1 cellular context compared by ENCODE assay signal in genomic region chr2:233756429-233757081, GRCh38.
TF ChIP-seq lines count a peak whose summit lies in the region.

No MANE protein-coding gene starts in this region.

TF ChIP-seq in HepG2, 621 proteins besides CTCF, POLR2A, EP300 and RAD21 (continued from another document and continues in another):
- TF ChIP-seq MEF2D (CRISPR knock-in tag; IDR thresholded peaks at IDR 0.05) (peak; percentile 93), ZNF264 (CRISPR knock-in tag; IDR thresholded peaks at IDR 0.05) (peak; percentile 79), ZFP1 (CRISPR knock-in tag; IDR thresholded peaks at IDR 0.05) (peak; percentile 48; the same call in 1 of the 2 replicates), WIZ (CRISPR knock-in tag; IDR thresholded peaks at IDR 0.05) (no peak), JUNB (CRISPR knock-in tag; IDR thresholded peaks at IDR 0.05; ENCODE audit: borderline replicate concordance) (peak; percentile 90), RFX3 (CRISPR knock-in tag; IDR thresholded peaks at IDR 0.05) (0 out of 2 replicates have a peak, but pooled peaks have one; percentile 16), ZNF121 (CRISPR knock-in tag; IDR thresholded peaks at IDR 0.05) (no peak), ZNF558 (CRISPR knock-in tag; IDR thresholded peaks at IDR 0.05; ENCODE audit: borderline replicate concordance) (no peak), ZNF160 (CRISPR knock-in tag; IDR thresholded peaks at IDR 0.05) (peak; percentile 85; the same call in 1 of the 2 replicates), ZNF335 (CRISPR knock-in tag; IDR thresholded peaks at IDR 0.05) (0 out of 2 replicates have a peak, but pooled peaks have one; percentile 51), ZFX (CRISPR knock-in tag; IDR thresholded peaks at IDR 0.05; ENCODE audit: low read depth) (peak; percentile 19; the same call in 1 of the 2 replicates), SMAD3 (CRISPR knock-in tag; IDR thresholded peaks at IDR 0.05) (peak; percentile 90), ZNF792 (CRISPR knock-in tag; IDR thresholded peaks at IDR 0.05) (peak; percentile 66; the same call in 1 of the 2 replicates), NFRKB (IDR thresholded peaks at IDR 0.05) (no peak), TFE3 (CRISPR knock-in tag; IDR thresholded peaks at IDR 0.05) (peak; percentile 73), ZKSCAN8 (CRISPR knock-in tag; IDR thresholded peaks at IDR 0.05; ENCODE audit: borderline replicate concordance) (peak; percentile 77), RFXAP (CRISPR knock-in tag; IDR thresholded peaks at IDR 0.05; ENCODE audit: borderline replicate concordance) (no peak), GPN1 (CRISPR knock-in tag; IDR thresholded peaks at IDR 0.05; ENCODE audit: borderline replicate concordance) (no peak), ARID3A (IDR thresholded peaks at IDR 0.05; ENCODE audit: low read depth, low read length) (peak; percentile 97), ZNF674 (CRISPR knock-in tag; IDR thresholded peaks at IDR 0.05; ENCODE audit: low read depth) (no peak), TRIM22 (IDR thresholded peaks at IDR 0.05) (no peak), ZNF607 (CRISPR knock-in tag; IDR thresholded peaks at IDR 0.05; ENCODE audit: borderline replicate concordance) (peak; percentile 78; the same call in 1 of the 2 replicates), CBX1 (IDR thresholded peaks at IDR 0.05; ENCODE audit: low read depth) (no peak), ZNF282 (IDR thresholded peaks at IDR 0.05; ENCODE audit: partially characterized antibody) (no peak), ZSCAN20 (CRISPR knock-in tag; IDR thresholded peaks at IDR 0.05; ENCODE audit: borderline replicate concordance) (no peak), ZNF383 (CRISPR knock-in tag; IDR thresholded peaks at IDR 0.05; ENCODE audit: borderline replicate concordance) (no peak), IKZF1 (IDR thresholded peaks at IDR 0.05) (no peak), ATF1 (CRISPR knock-in tag; IDR thresholded peaks at IDR 0.05) (peak; percentile 80), RFXANK (CRISPR knock-in tag; IDR thresholded peaks at IDR 0.05) (no peak), KDM6A (CRISPR knock-in tag; IDR thresholded peaks at IDR 0.05; ENCODE audit: low read depth) (peak; percentile 71), BRD4 (CRISPR knock-in tag; IDR thresholded peaks at IDR 0.05) (no peak), ISL2 (CRISPR knock-in tag; IDR thresholded peaks at IDR 0.05) (peak; percentile 93), ZNF557 (CRISPR knock-in tag; IDR thresholded peaks at IDR 0.05) (0 out of 2 replicates have a peak, but pooled peaks have one; percentile 47), ZNF143 (CRISPR knock-in tag; IDR thresholded peaks at IDR 0.05) (no peak), POLR2G (IDR thresholded peaks at IDR 0.05; ENCODE audit: low read depth, low read length) (no peak), FOXP1 (IDR thresholded peaks at IDR 0.05) (0 out of 2 replicates have a peak, but pooled peaks have one; percentile 31), FOXP1 (CRISPR knock-in tag; IDR thresholded peaks at IDR 0.05) (peak; percentile 94), SOX6 (IDR thresholded peaks at IDR 0.05) (no peak), SOX6 (CRISPR knock-in tag; IDR thresholded peaks at IDR 0.05) (peak; percentile 99), ZMYM4 (CRISPR knock-in tag; IDR thresholded peaks at IDR 0.05) (peak; percentile 75), CBFB (CRISPR knock-in tag; IDR thresholded peaks at IDR 0.05) (peak; percentile 83), ZNF577 (CRISPR knock-in tag; IDR thresholded peaks at IDR 0.05; ENCODE audit: borderline replicate concordance, low read depth) (no peak), ZNF24 (IDR thresholded peaks at IDR 0.05) (peak; percentile 43; the same call in 1 of the 2 replicates), SIN3B (IDR thresholded peaks at IDR 0.05; ENCODE audit: low read length) (no peak), ZBTB43 (CRISPR knock-in tag; conservative IDR thresholded peaks at IDR 0.05) (peak; percentile 76), TSC22D2 (CRISPR knock-in tag; IDR thresholded peaks at IDR 0.05; ENCODE audit: borderline replicate concordance) (no peak), NFKB2 (CRISPR knock-in tag; IDR thresholded peaks at IDR 0.05; ENCODE audit: borderline replicate concordance) (no peak), HBP1 (CRISPR knock-in tag; IDR thresholded peaks at IDR 0.05; ENCODE audit: low read depth) (no peak), MAX (IDR thresholded peaks at IDR 0.05) (peak; percentile 68), NR2C2 (CRISPR knock-in tag; IDR thresholded peaks at IDR 0.05; ENCODE audit: borderline replicate concordance) (peak; percentile 82), MBD4 (IDR thresholded peaks at IDR 0.05; ENCODE audit: borderline replicate concordance, low read length) (peak; percentile 99), TEAD3 (CRISPR knock-in tag; optimal IDR thresholded peaks at IDR 0.05; ENCODE audit: borderline replicate concordance) (peak; percentile 96), ZNF570 (CRISPR knock-in tag; IDR thresholded peaks at IDR 0.05; ENCODE audit: borderline replicate concordance) (no peak), ZNF891 (CRISPR knock-in tag; IDR thresholded peaks at IDR 0.05) (no peak), REPIN1 (CRISPR knock-in tag; IDR thresholded peaks at IDR 0.05; ENCODE audit: borderline replicate concordance, low read depth) (peak; percentile 79), ZMAT3 (CRISPR knock-in tag; conservative IDR thresholded peaks at IDR 0.05) (peak; percentile 75; the same call in 1 of the 2 replicates), ZNF879 (CRISPR knock-in tag; IDR thresholded peaks at IDR 0.05) (no peak)
- TF ChIP-seq, protein P1, sequence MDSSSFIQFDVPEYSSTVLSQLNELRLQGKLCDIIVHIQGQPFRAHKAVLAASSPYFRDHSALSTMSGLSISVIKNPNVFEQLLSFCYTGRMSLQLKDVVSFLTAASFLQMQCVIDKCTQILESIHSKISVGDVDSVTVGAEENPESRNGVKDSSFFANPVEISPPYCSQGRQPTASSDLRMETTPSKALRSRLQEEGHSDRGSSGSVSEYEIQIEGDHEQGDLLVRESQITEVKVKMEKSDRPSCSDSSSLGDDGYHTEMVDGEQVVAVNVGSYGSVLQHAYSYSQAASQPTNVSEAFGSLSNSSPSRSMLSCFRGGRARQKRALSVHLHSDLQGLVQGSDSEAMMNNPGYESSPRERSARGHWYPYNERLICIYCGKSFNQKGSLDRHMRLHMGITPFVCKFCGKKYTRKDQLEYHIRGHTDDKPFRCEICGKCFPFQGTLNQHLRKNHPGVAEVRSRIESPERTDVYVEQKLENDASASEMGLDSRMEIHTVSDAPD (CRISPR knock-in tag; IDR thresholded peaks at IDR 0.05) = peak; percentile 93
- TF ChIP-seq, protein P2, sequence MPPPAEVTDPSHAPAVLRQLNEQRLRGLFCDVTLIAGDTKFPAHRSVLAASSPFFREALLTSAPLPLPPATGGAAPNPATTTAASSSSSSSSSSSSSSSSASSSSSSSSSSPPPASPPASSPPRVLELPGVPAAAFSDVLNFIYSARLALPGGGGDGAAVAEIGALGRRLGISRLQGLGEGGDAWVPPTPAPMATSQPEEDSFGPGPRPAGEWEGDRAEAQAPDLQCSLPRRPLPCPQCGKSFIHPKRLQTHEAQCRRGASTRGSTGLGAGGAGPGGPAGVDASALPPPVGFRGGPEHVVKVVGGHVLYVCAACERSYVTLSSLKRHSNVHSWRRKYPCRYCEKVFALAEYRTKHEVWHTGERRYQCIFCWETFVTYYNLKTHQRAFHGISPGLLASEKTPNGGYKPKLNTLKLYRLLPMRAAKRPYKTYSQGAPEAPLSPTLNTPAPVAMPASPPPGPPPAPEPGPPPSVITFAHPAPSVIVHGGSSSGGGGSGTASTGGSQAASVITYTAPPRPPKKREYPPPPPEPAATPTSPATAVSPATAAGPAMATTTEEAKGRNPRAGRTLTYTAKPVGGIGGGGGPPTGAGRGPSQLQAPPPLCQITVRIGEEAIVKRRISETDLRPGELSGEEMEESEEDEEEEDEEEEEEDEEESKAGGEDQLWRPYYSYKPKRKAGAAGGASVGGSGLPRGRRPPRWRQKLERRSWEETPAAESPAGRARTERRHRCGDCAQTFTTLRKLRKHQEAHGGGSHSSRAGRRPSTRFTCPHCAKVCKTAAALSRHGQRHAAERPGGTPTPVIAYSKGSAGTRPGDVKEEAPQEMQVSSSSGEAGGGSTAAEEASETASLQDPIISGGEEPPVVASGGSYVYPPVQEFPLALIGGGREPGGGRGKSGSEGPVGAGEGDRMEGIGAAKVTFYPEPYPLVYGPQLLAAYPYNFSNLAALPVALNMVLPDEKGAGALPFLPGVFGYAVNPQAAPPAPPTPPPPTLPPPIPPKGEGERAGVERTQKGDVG (CRISPR knock-in tag; IDR thresholded peaks at IDR 0.05; ENCODE audit: borderline replicate concordance) = no peak
- TF ChIP-seq, protein P3, sequence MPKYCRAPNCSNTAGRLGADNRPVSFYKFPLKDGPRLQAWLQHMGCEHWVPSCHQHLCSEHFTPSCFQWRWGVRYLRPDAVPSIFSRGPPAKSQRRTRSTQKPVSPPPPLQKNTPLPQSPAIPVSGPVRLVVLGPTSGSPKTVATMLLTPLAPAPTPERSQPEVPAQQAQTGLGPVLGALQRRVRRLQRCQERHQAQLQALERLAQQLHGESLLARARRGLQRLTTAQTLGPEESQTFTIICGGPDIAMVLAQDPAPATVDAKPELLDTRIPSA (CRISPR knock-in tag; IDR thresholded peaks at IDR 0.05; ENCODE audit: borderline replicate concordance) = no peak
- TF ChIP-seq, protein P4, sequence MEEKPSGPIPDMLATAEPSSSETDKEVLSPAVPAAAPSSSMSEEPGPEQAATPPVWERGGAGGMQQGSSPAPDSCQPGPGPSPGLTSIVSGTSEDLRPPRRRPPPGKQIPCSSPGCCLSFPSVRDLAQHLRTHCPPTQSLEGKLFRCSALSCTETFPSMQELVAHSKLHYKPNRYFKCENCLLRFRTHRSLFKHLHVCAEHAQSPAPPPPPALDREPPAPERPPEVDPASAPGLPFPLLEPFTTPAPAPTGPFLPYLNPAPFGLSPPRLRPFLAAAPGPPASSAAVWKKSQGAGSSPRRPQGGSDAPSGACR (CRISPR knock-in tag; IDR thresholded peaks at IDR 0.05) = peak; percentile 48; the same call in 1 of the 2 replicates
- TF ChIP-seq, protein P5, sequence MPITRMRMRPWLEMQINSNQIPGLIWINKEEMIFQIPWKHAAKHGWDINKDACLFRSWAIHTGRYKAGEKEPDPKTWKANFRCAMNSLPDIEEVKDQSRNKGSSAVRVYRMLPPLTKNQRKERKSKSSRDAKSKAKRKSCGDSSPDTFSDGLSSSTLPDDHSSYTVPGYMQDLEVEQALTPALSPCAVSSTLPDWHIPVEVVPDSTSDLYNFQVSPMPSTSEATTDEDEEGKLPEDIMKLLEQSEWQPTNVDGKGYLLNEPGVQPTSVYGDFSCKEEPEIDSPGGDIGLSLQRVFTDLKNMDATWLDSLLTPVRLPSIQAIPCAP (CRISPR knock-in tag; IDR thresholded peaks at IDR 0.05; ENCODE audit: low read depth) = no peak
